ENCODE assay signal across 8 cellular contexts in the genomic region with DNA sequence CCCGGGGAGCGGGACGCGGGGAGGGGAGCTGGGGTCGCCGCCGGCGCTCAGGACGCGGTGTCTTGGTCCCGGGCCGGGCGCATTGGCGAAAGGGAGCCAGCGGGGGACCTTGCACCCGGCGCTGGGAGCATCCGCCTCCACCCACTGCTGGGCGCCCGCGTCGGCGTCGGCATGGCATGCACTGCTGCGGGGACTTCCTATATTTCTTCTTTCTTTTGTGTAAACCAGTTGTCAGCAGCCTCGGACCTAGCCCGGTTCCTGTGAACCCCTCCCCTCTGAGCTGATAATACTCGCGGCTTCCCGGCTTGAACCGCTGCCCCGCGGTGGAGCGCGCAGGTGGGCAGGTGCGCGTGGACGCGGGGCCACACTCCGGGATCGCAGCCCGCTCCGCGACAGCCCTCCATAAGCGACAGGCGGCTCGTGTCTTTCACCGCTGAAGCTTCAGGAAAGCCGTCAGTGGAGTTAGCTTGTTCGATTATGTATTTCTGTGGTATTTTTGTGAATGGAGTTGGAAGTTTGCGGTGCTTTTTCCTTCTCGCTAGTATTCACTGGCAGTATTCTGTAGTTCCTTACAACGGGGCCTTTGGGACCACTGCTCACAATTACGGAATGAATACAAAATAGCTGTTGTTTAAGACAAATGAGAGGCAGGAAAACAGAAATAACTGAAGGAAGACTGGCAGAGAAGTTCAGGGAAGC. TPM values are rescaled to one million over a fixed set of nuclear protein-coding genes. Genes with fewer than 3 reads are reported as not detected.
DNase-seq lines count a peak whose midpoint lies in the region; ATAC-seq and TF ChIP-seq lines count a peak whose summit lies in the region.

No MANE protein-coding gene starts in this region.

- H3K9me3 ChIP-seq in PC-3 (ENCODE audit: low read length): no peaks in the 10 kb centered on the region
- no peaks in the 10 kb centered on the region for H3K9me3 ChIP-seq in heart left ventricle

- no peaks in the 10 kb centered on the region for H3K27me3 ChIP-seq in PC-3 (ENCODE audit: low read length)
- peaks cover 0 to 6% (median 0%) of the 10 kb centered on the region in 9 donors for H3K27me3 ChIP-seq in heart left ventricle
- no peaks in the 10 kb centered on the region for H3K27me3 ChIP-seq in rectal smooth muscle tissue (ENCODE audit: control insufficient read depth, insufficient read depth, low read length)

- H3K4me3 ChIP-seq in AG10803 (ENCODE audit: low read length) (peak overlapping the region; percentile 73), PC-3 (ENCODE audit: low read length) (peak overlapping the region; percentile 83), heart left ventricle (peak overlapping the region; percentile 55 to 78 (median 65)), rectal smooth muscle tissue (ENCODE audit: low read length) (peak overlapping the region; percentile 77)

- peak overlapping the region; percentile 91 for H3K9ac ChIP-seq in PC-3 (ENCODE audit: low read length)
- no peak overlapping the region for H3K9ac ChIP-seq in rectal smooth muscle tissue (ENCODE audit: low read length)

- H3K36me3 Mint-ChIP-seq in activated naive CD4-positive, alpha-beta T cell treated with anti-CD3 and anti-CD28 coated beads for 36 hours (ENCODE audit: low read depth): peaks cover 4% of the 10 kb centered on the region

- DNase-seq in AG10803 (ENCODE audit: low read depth): no peak
- peak; percentile 46 for DNase-seq in PC-3
- peak; percentile 63 for DNase-seq in activated naive CD4-positive, alpha-beta T cell treated with anti-CD3 and anti-CD28 coated beads for 36 hours
- peak in 4 of 5 donors; percentile 30 to 70 (median 41) for DNase-seq in heart left ventricle
- DNase-seq in SKM-1 treated with dmso at 0.1 percent for 144 hours (lab: John Stamatoyannopoulos, UW; ENCODE audit: unreplicated experiment): no peak

- H3K4me3 Mint-ChIP-seq in activated naive CD4-positive, alpha-beta T cell treated with anti-CD3 and anti-CD28 coated beads for 36 hours: peak overlapping the region; percentile 90

- TF ChIP-seq POLR2A in heart left ventricle (IDR thresholded peaks at IDR 0.05): no peak

- peaks cover 37% of the 10 kb centered on the region for H3K4me1 Mint-ChIP-seq in activated naive CD4-positive, alpha-beta T cell treated with anti-CD3 and anti-CD28 coated beads for 36 hours (ENCODE audit: low read depth)

- 2 to 3% (median 3%) methylated on average over 31 to 54 of the region's 54 CpGs for WGBS in heart left ventricle, 4 donors

- H3K36me3 ChIP-seq in PC-3 (ENCODE audit: low read depth, low read length): 0 out of 2 replicates have a peak, but pooled peaks cover 3% of the 10 kb centered on the region
- no peaks in the 10 kb centered on the region for H3K36me3 ChIP-seq in heart left ventricle
- H3K36me3 ChIP-seq in rectal smooth muscle tissue (ENCODE audit: control insufficient read depth, insufficient read depth, low read length): no peaks in the 10 kb centered on the region

- H3K9me2 ChIP-seq in PC-3 (replicated peaks; ENCODE audit: low read length): no peaks in the 10 kb centered on the region

- peaks cover 67% of the 10 kb centered on the region for H3K79me2 ChIP-seq in PC-3 (ENCODE audit: low read length)

- peak overlapping the region; percentile 85 for H3K4me2 ChIP-seq in PC-3 (ENCODE audit: low read length)

- peaks cover 30% of the 10 kb centered on the region for H3F3A ChIP-seq in PC-3 (ENCODE audit: low read length, unreplicated experiment)

- peaks cover 73% of the 10 kb centered on the region for H3K4me1 ChIP-seq in PC-3 (ENCODE audit: insufficient read depth, low read length)
- peaks cover 0 to 30% (median 6%) of the 10 kb centered on the region in 12 donors for H3K4me1 ChIP-seq in heart left ventricle
- peaks cover 11% of the 10 kb centered on the region for H3K4me1 ChIP-seq in rectal smooth muscle tissue (ENCODE audit: control insufficient read depth, insufficient read depth, low read length)

- BruUV-seq in PC-3 (replicated peaks; lab: Mats Ljungman, UMichigan): no TSS peak

- peak overlapping the region; percentile 95 for H3K27ac ChIP-seq in PC-3 (ENCODE audit: low read length)
- H3K27ac ChIP-seq in heart left ventricle: peak overlapping the region in 1 of 12 donors; percentile 5
- H3K27ac ChIP-seq in rectal smooth muscle tissue (ENCODE audit: low read depth, low read length): no peak overlapping the region

- H3K27ac Mint-ChIP-seq in activated naive CD4-positive, alpha-beta T cell treated with anti-CD3 and anti-CD28 coated beads for 36 hours: no peak overlapping the region

- intact Hi-C loops in PC-3 (cut with micrococcal nuclease): loop anchor here (5.0 to 10.0 kb wide), 2 partner anchors 321 to 369 kb away; no protein-coding TSS in a partner anchor
- intact Hi-C loops in activated naive CD4-positive, alpha-beta T cell treated with anti-CD3 and anti-CD28 coated beads for 36 hours (cut with micrococcal nuclease): loop anchor here (2.0 to 5.0 kb wide), 3 partner anchors 369 to 919 kb away; partner anchors contain the start of gene MRPS35
- intact Hi-C loops in heart left ventricle (cut with DNase I): loop anchor here in 5 of 10 donors (10.0 kb wide), 3 partner anchors 321 to 341 kb away; no protein-coding TSS in a partner anchor

- peak overlapping the region; percentile 15 for H2AFZ ChIP-seq in PC-3 (ENCODE audit: low read length)

- ATAC-seq in GM19025 (IDR thresholded peaks at IDR 0.05; ENCODE audit: low read depth, unreplicated experiment): peak; percentile 31
- ATAC-seq in HG03342 (IDR thresholded peaks at IDR 0.05; ENCODE audit: unreplicated experiment): peak; percentile 26
- ATAC-seq in PC-3: peak; percentile 0
- ATAC-seq in heart left ventricle: peak in 3 of 4 donors; percentile 25 to 61 (median 30)

- peaks cover 31% of the 10 kb centered on the region for H3K27me3 Mint-ChIP-seq in activated naive CD4-positive, alpha-beta T cell treated with anti-CD3 and anti-CD28 coated beads for 36 hours (ENCODE audit: low read depth)

- H3K9me3 Mint-ChIP-seq in activated naive CD4-positive, alpha-beta T cell treated with anti-CD3 and anti-CD28 coated beads for 36 hours: no peaks in the 10 kb centered on the region

- POLR2A ChIA-PET in PC-3 (lab: Charles Lee; ENCODE audit: unreplicated experiment): interaction anchor here (0.5 to 0.8 kb wide), 4 partner anchors 8 to 52 kb away, joined by 3 to 4 read pairs (median 4); no protein-coding TSS in a partner anchor

- CTCF ChIA-PET in PC-3 (lab: Charles Lee): interaction anchor here (0.6 kb wide), 1 partner anchor 139 kb away, joined by 3 read pairs; no protein-coding TSS in a partner anchor
- CTCF ChIA-PET in activated naive CD4-positive, alpha-beta T cell treated with anti-CD3 and anti-CD28 coated beads for 36 hours (lab: Charles Lee): interaction anchor here (1.4 kb wide), 1 partner anchor 27 kb away, joined by 6 read pairs; no protein-coding TSS in a partner anchor

- no peak for TF ChIP-seq CTCF in AG10803 (conservative IDR thresholded peaks at IDR 0.05; ENCODE audit: low read length)
- no peak for TF ChIP-seq CTCF in PC-3 (conservative IDR thresholded peaks at IDR 0.05; ENCODE audit: low read depth, low read length)
- TF ChIP-seq CTCF in heart left ventricle (IDR thresholded peaks at IDR 0.05): no peak

- H4K20me1 ChIP-seq in PC-3 (ENCODE audit: low read length): no peaks in the 10 kb centered on the region

RNA-seq across cellular contexts. Expression of gene BMAL2, which starts 0.8 kb away (rescaled TPM):
- total RNA-seq in PC-3 (2014; rRNA removed): 126 and 137 TPM in 2 replicates
- 1 to 10 TPM; 7.9 to 9.2 TPM for total RNA-seq in activated naive CD4-positive, alpha-beta T cell treated with anti-CD3 and anti-CD28 coated beads for 36 hours
- 10 to 100 TPM in 1 of 9 donors, 1 to 10 TPM in 8; 1.1 to 10.7 (median 2.9) TPM for total RNA-seq in heart left ventricle
- polyA plus RNA-seq in heart left ventricle: 1 to 10 TPM in 1 of 2 donors, under 1 TPM in 1; 0.30 to 1.6 TPM

Comparison
In these comparisons a context has a peak if more than half of its experiments do, and no peak if none do; other contexts are left out.
1. DNase-seq: peak in PC-3 (single experiment), activated naive CD4-positive, alpha-beta T cell treated with anti-CD3 and anti-CD28 coated beads for 36 hours (single experiment) and heart left ventricle (4 of 5); none in AG10803 (single experiment) and SKM-1 treated with dmso at 0.1 percent for 144 hours (single experiment).
2. RNA of gene BMAL2, which starts 0.8 kb away (total RNA-seq): 126 to 137 TPM in PC-3; 7.9 to 9.2 TPM in activated naive CD4-positive, alpha-beta T cell treated with anti-CD3 and anti-CD28 coated beads for 36 hours and 1.1 to 10.7 TPM in heart left ventricle; every median in the first group is over 10 times any median in the second.
3. Peak in every context shown above with its lines, with median percentiles within 50 percentile points of each other: H3K4me3 ChIP-seq and ATAC-seq.